In genomic region chr19:53999694-54000093, GRCh38 we compare ENCODE assay signal across 32 cellular contexts. TPM values are rescaled to one million over a fixed set of nuclear protein-coding genes. Genes with fewer than 3 reads are reported as not detected.
"Had no signal": no experiment of that assay in that cellular context is flagged by ENCODE, and none has a peak within 500 bp of the region (broad histone marks: within the 10 kb centered on the region; RNA-seq: fewer than 3 reads in every experiment).

No MANE protein-coding gene starts in this region.

- H3K4me3 ChIP-seq: coronary artery, dorsolateral prefrontal cortex, esophagus squamous epithelium, gastroesophageal sphincter, heart right ventricle had no signal

- H3K9me3 ChIP-seq: esophagus squamous epithelium, gastroesophageal sphincter, heart right ventricle had no signal

- ATAC-seq: activated CD4-positive, alpha-beta T cell treated with anti-CD3 and anti-CD28 coated beads for 36 hours; activated T-cell treated with anti-CD3 and anti-CD28 coated beads, Interleukin-2, amount 50 U/mL, for 72 hours; gastroesophageal sphincter; heart right ventricle had no signal

- H3K36me3 ChIP-seq: brain microvascular endothelial cell, esophagus squamous epithelium, gastroesophageal sphincter, heart right ventricle had no signal

- H3K4me1 ChIP-seq: esophagus squamous epithelium, gastroesophageal sphincter, heart right ventricle had no signal

- DNase-seq: activated CD4-positive, alpha-beta memory T cell treated with anti-CD3 and anti-CD28 coated beads, Interleukin-2, amount 10 ng/mL, durations not matched to agents 7 days and 5 days; activated CD4-positive, alpha-beta T cell treated with anti-CD3 and anti-CD28 coated beads for 36 hours; activated CD4-positive, alpha-beta T cell treated with anti-CD3 and anti-CD28 coated beads, Interleukin-2, amount 10 ng/mL, durations not matched to agents 24 days and 14 days; activated CD4-positive, CD25-positive, alpha-beta regulatory T cell; activated CD4-positive, CD25-positive, alpha-beta regulatory T cell treated with anti-CD3 and anti-CD28 coated beads, Interleukin-2, amount 50 U/mL, for 72 hours; activated CD8-positive, alpha-beta memory T cell treated with anti-CD3 and anti-CD28 coated beads, Interleukin-2, amount 50 U/mL, for 48 hours; activated gamma-delta T cell; activated naive CD4-positive, alpha-beta T cell; activated naive CD4-positive, alpha-beta T cell treated with anti-CD3 and anti-CD28 coated beads, Interleukin-2, amount 50 U/mL, for 16 hours; activated T-cell treated with anti-CD3 and anti-CD28 coated beads for 4 hours; activated T-cell treated with anti-CD3 and anti-CD28 coated beads, Interleukin-2, amount 50 U/mL, for 24 hours; activated T-cell treated with anti-CD3 and anti-CD28 coated beads, Interleukin-2, amount 50 U/mL, for 72 hours; amniotic stem cell; anterior cingulate cortex; brain microvascular endothelial cell; dorsolateral prefrontal cortex; effector memory CD4-positive, alpha-beta T cell; endodermal cell; erythroblast; esophagus squamous epithelium; foreskin melanocyte; heart right ventricle; T-helper 2 cell had no signal

- H3K27ac ChIP-seq: brain microvascular endothelial cell, coronary artery, dorsolateral prefrontal cortex, esophagus squamous epithelium, gastroesophageal sphincter, heart right ventricle had no signal

RNA-seq across cellular contexts. Expression of gene CACNG6, which starts 8.3 kb away (rescaled TPM):
- total RNA-seq: activated CD4-positive, alpha-beta memory T cell treated with anti-CD3 and anti-CD28 coated beads, Interleukin-2, amount 10 ng/mL, durations not matched to agents 7 days and 5 days; activated CD4-positive, alpha-beta T cell treated with anti-CD3 and anti-CD28 coated beads for 36 hours; activated CD4-positive, alpha-beta T cell treated with anti-CD3 and anti-CD28 coated beads, Interleukin-2, amount 10 ng/mL, durations not matched to agents 24 days and 14 days; activated T-cell treated with anti-CD3 and anti-CD28 coated beads, Interleukin-2, amount 50 U/mL, for 72 hours; cardiac septum; cerebellum; gastroesophageal sphincter; heart right ventricle; T-helper 1 cell treated with Interleukin-12 subunit alpha and Interleukin-12 subunit beta and Interleukin-4 antibody, amounts not matched to agents 30 ng/mL and 1 ng/mL, for 36 hours had no signal
- polyA plus RNA-seq: adipose tissue, fibroblast of lung, heart right ventricle had no signal

RNA-seq across cellular contexts. Expression of gene CACNG8, which starts 37.0 kb away (rescaled TPM):
- total RNA-seq: activated CD4-positive, alpha-beta T cell treated with anti-CD3 and anti-CD28 coated beads for 36 hours; activated CD4-positive, alpha-beta T cell treated with anti-CD3 and anti-CD28 coated beads, Interleukin-2, amount 10 ng/mL, durations not matched to agents 24 days and 14 days; bronchial epithelial cell; esophagus squamous epithelium; fibroblast of villous mesenchyme; T-helper 1 cell treated with Interleukin-12 subunit alpha and Interleukin-12 subunit beta and Interleukin-4 antibody, amounts not matched to agents 30 ng/mL and 1 ng/mL, for 36 hours had no signal
